In the genomic region with DNA sequence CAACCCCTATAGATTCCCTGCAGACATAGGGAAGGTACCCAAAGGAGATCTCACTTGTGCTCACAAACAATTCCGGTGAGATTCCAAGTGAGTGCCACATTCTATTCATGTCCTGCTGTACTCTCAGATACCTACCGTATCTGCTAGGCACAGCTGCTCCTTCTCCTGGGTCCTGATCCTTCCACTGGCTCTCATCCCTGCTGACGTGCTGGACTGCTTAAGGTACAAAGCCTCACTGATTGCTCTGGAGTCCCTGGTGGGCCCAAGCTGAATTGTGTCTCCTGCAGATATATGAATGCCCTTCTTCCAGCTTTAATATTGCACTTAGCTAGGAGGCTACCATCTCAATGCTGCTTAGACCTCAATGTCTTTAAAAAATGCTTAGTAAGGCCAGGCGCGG, we compare ENCODE assay signal across 22 cellular contexts.
"Had no signal": no experiment of that assay in that cellular context is flagged by ENCODE, and none has a peak within 500 bp of the region (broad histone marks: within the 10 kb centered on the region; RNA-seq: fewer than 3 reads in every experiment).

No MANE protein-coding gene starts in this region.

- H3K4me1 ChIP-seq: prostate gland had no signal

- DNase-seq: activated CD4-positive, alpha-beta T cell treated with anti-CD3 and anti-CD28 coated beads, Interleukin-2, amount 50 U/mL, for 1 hour; activated CD4-positive, CD25-positive, alpha-beta regulatory T cell treated with anti-CD3 and anti-CD28 coated beads, Interleukin-2, amount 50 U/mL, for 72 hours; activated CD8-positive, alpha-beta memory T cell treated with anti-CD3 and anti-CD28 coated beads, Interleukin-2, amount 50 U/mL, for 4 hours; activated effector memory CD4-positive, alpha-beta T cell treated with Interleukin-2 at 50 U/mL for 16 hours; activated naive CD4-positive, alpha-beta T cell treated with anti-CD3 and anti-CD28 coated beads, Interleukin-2, amount 10 ng/mL, durations not matched to agents 7 days and 5 days; activated naive CD8-positive, alpha-beta T cell treated with anti-CD3 and anti-CD28 coated beads, Interleukin-2, amount 50 U/mL, for 24 hours; activated T-cell treated with anti-CD3 and anti-CD28 coated beads, Interleukin-2, amount 50 U/mL, for 4 hours; dorsolateral prefrontal cortex; endodermal cell; foreskin melanocyte; natural killer cell; occipital lobe; right cardiac atrium; small intestine; stimulated activated CD4-positive, alpha-beta T cell treated with anti-CD3 and anti-CD28 coated beads, Interleukin-4, amount 100 ng/mL, for 1 hour; stomach had no signal

- H3K36me3 ChIP-seq: cardiac muscle cell, prostate gland, stomach had no signal

- H3K36me3 Mint-ChIP-seq: natural killer cell; stimulated activated effector memory CD8-positive, alpha-beta T cell treated with anti-CD3 and anti-CD28 coated beads, Interleukin-12 subunit alpha, Interleukin-12 subunit beta, amount 100 ng/mL, for 72 hours had no signal

- H3K27me3 Mint-ChIP-seq: activated naive CD4-positive, alpha-beta T cell treated with anti-CD3 and anti-CD28 coated beads, Interleukin-2, amount 10 ng/mL, durations not matched to agents 7 days and 5 days; activated naive CD8-positive, alpha-beta T cell treated with anti-CD3 and anti-CD28 coated beads, Interleukin-2, amount 50 U/mL, for 24 hours had no signal

- H3K27ac ChIP-seq: epithelial cell of prostate had no signal

- H3K9me3 Mint-ChIP-seq: activated naive CD4-positive, alpha-beta T cell treated with anti-CD3 and anti-CD28 coated beads, Interleukin-2, amount 10 ng/mL, durations not matched to agents 7 days and 5 days; activated naive CD8-positive, alpha-beta T cell treated with anti-CD3 and anti-CD28 coated beads, Interleukin-2, amount 50 U/mL, for 24 hours; activated T-cell treated with anti-CD3 and anti-CD28 coated beads, Interleukin-2, amount 50 U/mL, for 4 hours; endodermal cell; natural killer cell; stimulated activated effector memory CD8-positive, alpha-beta T cell treated with anti-CD3 and anti-CD28 coated beads, Interleukin-12 subunit alpha, Interleukin-12 subunit beta, amount 100 ng/mL, for 72 hours; T-helper 1 cell treated with Interleukin-12 subunit alpha and Interleukin-12 subunit beta and Interleukin-4 antibody, amounts not matched to agents 30 μg/mL and 1 μg/mL, for 36 hours had no signal

- H3K27me3 ChIP-seq: cardiac muscle cell had no signal

- H3K4me3 ChIP-seq: lung, prostate gland had no signal

- ATAC-seq: activated naive CD8-positive, alpha-beta T cell treated with anti-CD3 and anti-CD28 coated beads, Interleukin-2, amount 50 U/mL, for 24 hours; activated T-cell treated with anti-CD3 and anti-CD28 coated beads, Interleukin-2, amount 50 U/mL, for 4 hours; natural killer cell; right cardiac atrium; stimulated activated effector memory CD8-positive, alpha-beta T cell treated with anti-CD3 and anti-CD28 coated beads, Interleukin-12 subunit alpha, Interleukin-12 subunit beta, amount 100 ng/mL, for 72 hours had no signal

- H3K9me3 ChIP-seq: prostate gland, stomach had no signal

- H3K27ac Mint-ChIP-seq: activated naive CD4-positive, alpha-beta T cell treated with anti-CD3 and anti-CD28 coated beads, Interleukin-2, amount 10 ng/mL, durations not matched to agents 7 days and 5 days; activated naive CD8-positive, alpha-beta T cell treated with anti-CD3 and anti-CD28 coated beads, Interleukin-2, amount 50 U/mL, for 24 hours; endodermal cell; natural killer cell; stimulated activated effector memory CD8-positive, alpha-beta T cell treated with anti-CD3 and anti-CD28 coated beads, Interleukin-12 subunit alpha, Interleukin-12 subunit beta, amount 100 ng/mL, for 72 hours; T-helper 1 cell treated with Interleukin-12 subunit alpha and Interleukin-12 subunit beta and Interleukin-4 antibody, amounts not matched to agents 30 μg/mL and 1 μg/mL, for 36 hours had no signal

- H3K4me3 Mint-ChIP-seq: activated naive CD4-positive, alpha-beta T cell treated with anti-CD3 and anti-CD28 coated beads, Interleukin-2, amount 10 ng/mL, durations not matched to agents 7 days and 5 days; activated naive CD8-positive, alpha-beta T cell treated with anti-CD3 and anti-CD28 coated beads, Interleukin-2, amount 50 U/mL, for 24 hours; activated T-cell treated with anti-CD3 and anti-CD28 coated beads, Interleukin-2, amount 50 U/mL, for 4 hours; endodermal cell; stimulated activated effector memory CD8-positive, alpha-beta T cell treated with anti-CD3 and anti-CD28 coated beads, Interleukin-12 subunit alpha, Interleukin-12 subunit beta, amount 100 ng/mL, for 72 hours; T-helper 1 cell treated with Interleukin-12 subunit alpha and Interleukin-12 subunit beta and Interleukin-4 antibody, amounts not matched to agents 30 μg/mL and 1 μg/mL, for 36 hours had no signal
